ENCODE assay signal across 9 cellular contexts in genomic region chr16:74480150-74481029, GRCh38. TPM values are rescaled to one million over a fixed set of nuclear protein-coding genes. Genes with fewer than 3 reads are reported as not detected.
DNase-seq lines count a peak whose midpoint lies in the region; ATAC-seq and TF ChIP-seq lines count a peak whose summit lies in the region.
"Had no signal": no experiment of that assay in that cellular context is flagged by ENCODE, and none has a peak within 500 bp of the region (broad histone marks: within the 10 kb centered on the region; RNA-seq: fewer than 3 reads in every experiment).

No MANE protein-coding gene starts in this region.

- H3K27ac ChIP-seq in fibroblast of lung (ENCODE audit: insufficient read depth, low read length), result no peak overlapping the region

- H3K27me3 ChIP-seq in MG63 (no peaks in the 10 kb centered on the region), fibroblast of lung (ENCODE audit: control insufficient read depth, insufficient read depth, low read length) (no peaks in the 10 kb centered on the region)

- H3K4me1 ChIP-seq in fibroblast of lung (ENCODE audit: control insufficient read depth, extremely low read depth, insufficient read depth, low read length), result peaks cover 3% of the 10 kb centered on the region

- no peak for TF ChIP-seq CTCF in fibroblast of lung (conservative IDR thresholded peaks at IDR 0.05 in 1 of 2, IDR thresholded peaks at IDR 0.05 in 1 of 2; ENCODE audit: low read depth in 1 of 2, low read length in 2 of 2)
- TF ChIP-seq CTCF in osteocyte (IDR thresholded peaks at IDR 0.05), result no peak

- H3K27ac Mint-ChIP-seq in osteocyte (ENCODE audit: unreplicated experiment), result peak overlapping the region; percentile 79

- peaks cover 28% of the 10 kb centered on the region for H3K36me3 Mint-ChIP-seq in osteocyte (ENCODE audit: unreplicated experiment)

- no peaks in the 10 kb centered on the region for H3K27me3 Mint-ChIP-seq in osteocyte (ENCODE audit: unreplicated experiment)

- H3K4me1 Mint-ChIP-seq in osteocyte (ENCODE audit: unreplicated experiment), result peaks cover 45% of the 10 kb centered on the region

- no peak overlapping the region for H3K9ac ChIP-seq in fibroblast of lung (ENCODE audit: insufficient read depth, low read length)

- H3K9me3 ChIP-seq in MG63 (no peaks in the 10 kb centered on the region), fibroblast of lung (ENCODE audit: control insufficient read depth, insufficient read depth, low read depth, low read length) (no peaks in the 10 kb centered on the region)

- H3K4me2 ChIP-seq in fibroblast of lung (ENCODE audit: extremely low read depth, insufficient read depth, low read length), result no peak overlapping the region

- H3K4me3 ChIP-seq in MG63 (no peak overlapping the region), fibroblast of lung (replicated peaks in 1 of 4; ENCODE audit: control extremely low read depth in 1 of 4, insufficient read depth in 1 of 4, low read depth in 3 of 4, low read length in 4 of 4) (no peak overlapping the region)

- H3K79me2 ChIP-seq in fibroblast of lung (ENCODE audit: control insufficient read depth, insufficient read depth, low read length), result no peaks in the 10 kb centered on the region

- H3K36me3 ChIP-seq in MG63 (peaks cover 6% of the 10 kb centered on the region; the same call in 1 of the 2 replicates), fibroblast of lung (ENCODE audit: control insufficient read depth, insufficient read depth, low read length) (peaks cover 1% of the 10 kb centered on the region)

- no peaks in the 10 kb centered on the region for H3K9me3 Mint-ChIP-seq in osteocyte (ENCODE audit: unreplicated experiment)

- peak overlapping the region; percentile 49 for H3K4me3 Mint-ChIP-seq in osteocyte (ENCODE audit: unreplicated experiment)

- no peaks in the 10 kb centered on the region for H4K20me1 ChIP-seq in fibroblast of lung (ENCODE audit: control insufficient read depth, extremely low read depth, insufficient read depth, low read length)

- H2AFZ ChIP-seq in fibroblast of lung (ENCODE audit: low read length), result no peak overlapping the region

- no peak for ATAC-seq in GM18511 (IDR thresholded peaks at IDR 0.05; ENCODE audit: unreplicated experiment)
- no peak for ATAC-seq in GM21526 (IDR thresholded peaks at IDR 0.05; ENCODE audit: low FRiP score, unreplicated experiment)
- ATAC-seq in HG03196 (IDR thresholded peaks at IDR 0.05; ENCODE audit: unreplicated experiment), result no peak

- DNase-seq in Daoy (ENCODE audit: low read depth), result peak; percentile 38
- DNase-seq in MG63, result peak; percentile 42
- DNase-seq in fibroblast of lung (ENCODE audit: low read depth in 2 of 2), result peak; percentile 34 to 50
- no peak for DNase-seq in osteocyte (ENCODE audit: extremely low spot score, unreplicated experiment)
- DNase-seq in midbrain (lab: John Stamatoyannopoulos, UW), result no peak

RNA-seq across cellular contexts. Expression of gene CLEC18B, which starts 59.1 kb away (rescaled TPM):
- 2.9 TPM in 1 of 2 replicates, not detected in the other for total RNA-seq in Daoy (2014; rRNA removed; shearing (Covaris generic))
- not detected in 2 replicates for total RNA-seq in MG63 (2014; rRNA removed; shearing (Covaris generic); ENCODE audit: low replicate concordance)
- total RNA-seq in fibroblast of lung (0.77 and 0.83 TPM in 2 replicates), osteocyte (0.24 TPM in 1 of 2 replicates, not detected in the other)
- polyA plus RNA-seq in fibroblast of lung, result 0.15 TPM in 1 of 2 replicates, not detected in the other
- polyA plus RNA-seq in fibroblast of lung (2012), result 0.09 TPM in 1 of 2 replicates, not detected in the other
- not detected in 2 replicates for polyA minus RNA-seq in fibroblast of lung (ENCODE audit: low replicate concordance)
- total RNA-seq: HT1080 had no signal

Comparison
In these comparisons a context has a peak if more than half of its experiments do, and no peak if none do; other contexts are left out.
1. DNase-seq: peak in Daoy (single experiment), MG63 (single experiment) and fibroblast of lung (2 of 2); none in osteocyte (single experiment) and midbrain (single experiment).